1 cellular context compared by ENCODE assay signal in genomic region chr20:57547250-57547649, GRCh38.
TF ChIP-seq lines count a peak whose summit lies in the region.

No MANE protein-coding gene starts in this region.

TF ChIP-seq in HepG2, 621 proteins besides CTCF, POLR2A, EP300 and RAD21 (continued from another document and continues in another):
- TF ChIP-seq DMTF1 (CRISPR knock-in tag; IDR thresholded peaks at IDR 0.05) (no peak), SKIL (CRISPR knock-in tag; IDR thresholded peaks at IDR 0.05; ENCODE audit: borderline replicate concordance) (no peak), CBX5 (CRISPR knock-in tag; IDR thresholded peaks at IDR 0.05; ENCODE audit: borderline replicate concordance) (peak; percentile 77; the same call in 1 of the 2 replicates), SMAD3 (CRISPR knock-in tag; IDR thresholded peaks at IDR 0.05) (peak; percentile 96; the same call in 1 of the 2 replicates), ZNF468 (CRISPR knock-in tag; IDR thresholded peaks at IDR 0.05) (no peak), CEBPZ (IDR thresholded peaks at IDR 0.05; ENCODE audit: low read length) (no peak), SMARCC2 (IDR thresholded peaks at IDR 0.05) (peak; percentile 77; the same call in 1 of the 2 replicates), ZNF24 (IDR thresholded peaks at IDR 0.05) (no peak), ZNF562 (CRISPR knock-in tag; IDR thresholded peaks at IDR 0.05; ENCODE audit: borderline replicate concordance) (no peak), ZNF232 (CRISPR knock-in tag; IDR thresholded peaks at IDR 0.05; ENCODE audit: borderline replicate concordance) (no peak), ZNF160 (CRISPR knock-in tag; IDR thresholded peaks at IDR 0.05) (0 out of 2 replicates have a peak, but pooled peaks have one; percentile 60), RFX1 (IDR thresholded peaks at IDR 0.05) (no peak), TEAD3 (CRISPR knock-in tag; optimal IDR thresholded peaks at IDR 0.05; ENCODE audit: borderline replicate concordance) (peak; percentile 79), NKX3-1 (CRISPR knock-in tag; IDR thresholded peaks at IDR 0.05) (no peak), ZNF776 (CRISPR knock-in tag; IDR thresholded peaks at IDR 0.05) (no peak), ZGPAT (CRISPR knock-in tag; IDR thresholded peaks at IDR 0.05) (peak; percentile 52; the same call in 1 of the 2 replicates), MYC (CRISPR knock-in tag; IDR thresholded peaks at IDR 0.05; ENCODE audit: borderline replicate concordance) (peak; percentile 51; the same call in 1 of the 2 replicates), XRCC5 (optimal IDR thresholded peaks at IDR 0.05; ENCODE audit: low read length) (no peak), PRDM10 (CRISPR knock-in tag; IDR thresholded peaks at IDR 0.05; ENCODE audit: low read depth) (peak; percentile 74; the same call in 1 of the 2 replicates), MED8 (CRISPR knock-in tag; IDR thresholded peaks at IDR 0.05; ENCODE audit: insufficient replicate concordance) (no peak), SUZ12 (IDR thresholded peaks at IDR 0.05; ENCODE audit: low read depth, low read length) (no peak), SP4 (CRISPR knock-in tag; IDR thresholded peaks at IDR 0.05) (no peak), MEIS1 (CRISPR knock-in tag; IDR thresholded peaks at IDR 0.05; ENCODE audit: borderline replicate concordance) (no peak), JUND (CRISPR knock-in tag; IDR thresholded peaks at IDR 0.05) (peak; percentile 97)
- TF ChIP-seq, protein P1, sequence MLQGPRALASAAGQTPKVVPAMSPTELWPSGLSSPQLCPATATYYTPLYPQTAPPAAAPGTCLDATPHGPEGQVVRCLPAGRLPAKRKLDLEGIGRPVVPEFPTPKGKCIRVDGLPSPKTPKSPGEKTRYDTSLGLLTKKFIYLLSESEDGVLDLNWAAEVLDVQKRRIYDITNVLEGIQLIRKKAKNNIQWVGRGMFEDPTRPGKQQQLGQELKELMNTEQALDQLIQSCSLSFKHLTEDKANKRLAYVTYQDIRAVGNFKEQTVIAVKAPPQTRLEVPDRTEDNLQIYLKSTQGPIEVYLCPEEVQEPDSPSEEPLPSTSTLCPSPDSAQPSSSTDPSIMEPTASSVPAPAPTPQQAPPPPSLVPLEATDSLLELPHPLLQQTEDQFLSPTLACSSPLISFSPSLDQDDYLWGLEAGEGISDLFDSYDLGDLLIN (CRISPR knock-in tag; IDR thresholded peaks at IDR 0.05; ENCODE audit: borderline replicate concordance), result no peak
- TF ChIP-seq, protein P2, sequence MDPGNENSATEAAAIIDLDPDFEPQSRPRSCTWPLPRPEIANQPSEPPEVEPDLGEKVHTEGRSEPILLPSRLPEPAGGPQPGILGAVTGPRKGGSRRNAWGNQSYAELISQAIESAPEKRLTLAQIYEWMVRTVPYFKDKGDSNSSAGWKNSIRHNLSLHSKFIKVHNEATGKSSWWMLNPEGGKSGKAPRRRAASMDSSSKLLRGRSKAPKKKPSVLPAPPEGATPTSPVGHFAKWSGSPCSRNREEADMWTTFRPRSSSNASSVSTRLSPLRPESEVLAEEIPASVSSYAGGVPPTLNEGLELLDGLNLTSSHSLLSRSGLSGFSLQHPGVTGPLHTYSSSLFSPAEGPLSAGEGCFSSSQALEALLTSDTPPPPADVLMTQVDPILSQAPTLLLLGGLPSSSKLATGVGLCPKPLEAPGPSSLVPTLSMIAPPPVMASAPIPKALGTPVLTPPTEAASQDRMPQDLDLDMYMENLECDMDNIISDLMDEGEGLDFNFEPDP (CRISPR knock-in tag; conservative IDR thresholded peaks at IDR 0.05), result no peak
- TF ChIP-seq, protein P3, sequence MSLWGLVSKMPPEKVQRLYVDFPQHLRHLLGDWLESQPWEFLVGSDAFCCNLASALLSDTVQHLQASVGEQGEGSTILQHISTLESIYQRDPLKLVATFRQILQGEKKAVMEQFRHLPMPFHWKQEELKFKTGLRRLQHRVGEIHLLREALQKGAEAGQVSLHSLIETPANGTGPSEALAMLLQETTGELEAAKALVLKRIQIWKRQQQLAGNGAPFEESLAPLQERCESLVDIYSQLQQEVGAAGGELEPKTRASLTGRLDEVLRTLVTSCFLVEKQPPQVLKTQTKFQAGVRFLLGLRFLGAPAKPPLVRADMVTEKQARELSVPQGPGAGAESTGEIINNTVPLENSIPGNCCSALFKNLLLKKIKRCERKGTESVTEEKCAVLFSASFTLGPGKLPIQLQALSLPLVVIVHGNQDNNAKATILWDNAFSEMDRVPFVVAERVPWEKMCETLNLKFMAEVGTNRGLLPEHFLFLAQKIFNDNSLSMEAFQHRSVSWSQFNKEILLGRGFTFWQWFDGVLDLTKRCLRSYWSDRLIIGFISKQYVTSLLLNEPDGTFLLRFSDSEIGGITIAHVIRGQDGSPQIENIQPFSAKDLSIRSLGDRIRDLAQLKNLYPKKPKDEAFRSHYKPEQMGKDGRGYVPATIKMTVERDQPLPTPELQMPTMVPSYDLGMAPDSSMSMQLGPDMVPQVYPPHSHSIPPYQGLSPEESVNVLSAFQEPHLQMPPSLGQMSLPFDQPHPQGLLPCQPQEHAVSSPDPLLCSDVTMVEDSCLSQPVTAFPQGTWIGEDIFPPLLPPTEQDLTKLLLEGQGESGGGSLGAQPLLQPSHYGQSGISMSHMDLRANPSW (CRISPR knock-in tag; IDR thresholded peaks at IDR 0.05; ENCODE audit: borderline replicate concordance), result no peak
